ENCODE assay signal across 12 cellular contexts in genomic region chr13:48561461-48562224, GRCh38. TPM values are rescaled to one million over a fixed set of nuclear protein-coding genes. Genes with fewer than 3 reads are reported as not detected.
DNase-seq lines count a peak whose midpoint lies in the region; ATAC-seq and TF ChIP-seq lines count a peak whose summit lies in the region.
"Had no signal": no experiment of that assay in that cellular context is flagged by ENCODE, and none has a peak within 500 bp of the region (broad histone marks: within the 10 kb centered on the region; RNA-seq: fewer than 3 reads in every experiment).

No MANE protein-coding gene starts in this region.

- H3K27ac ChIP-seq in CD4-positive, alpha-beta memory T cell (ENCODE audit: low read depth, low read length) = no peak overlapping the region
- peak overlapping the region; percentile 98 for H3K27ac ChIP-seq in KOPT-K1 (ENCODE audit: low read depth, low read length, poor library complexity, severe bottlenecking)
- H3K27ac ChIP-seq: SJSA1 had no signal

- no peaks in the 10 kb centered on the region for H3K36me3 Mint-ChIP-seq in CD4-positive, alpha-beta memory T cell
- H3K36me3 Mint-ChIP-seq in central memory CD8-positive, alpha-beta T cell (ENCODE audit: insufficient read depth) = peaks cover 5% of the 10 kb centered on the region

- H3K27me3 ChIP-seq in CD4-positive, alpha-beta memory T cell (ENCODE audit: insufficient read depth, low read length) = no peaks in the 10 kb centered on the region
- H3K27me3 ChIP-seq: heart left ventricle, SJSA1 had no signal

- peaks cover 56% of the 10 kb centered on the region for H3K4me1 ChIP-seq in CD4-positive, alpha-beta memory T cell (ENCODE audit: insufficient read depth, low read length)
- H3K4me1 ChIP-seq: SJSA1 had no signal

- intact Hi-C loops in CD4-positive, alpha-beta memory T cell (cut with micrococcal nuclease) = loop anchor here (1.0 kb wide), 5 partner anchors 19 to 160 kb away; no protein-coding TSS in a partner anchor
- intact Hi-C loops in lower leg skin (cut with DNase I; ENCODE audit: low total_unique reads) = no loop called here

- H3K9me3 Mint-ChIP-seq in CD4-positive, alpha-beta memory T cell = no peaks in the 10 kb centered on the region
- H3K9me3 Mint-ChIP-seq in central memory CD8-positive, alpha-beta T cell = no peaks in the 10 kb centered on the region

- POLR2A ChIA-PET in CD4-positive, alpha-beta memory T cell (lab: Charles Lee; ENCODE audit: partially characterized antibody) = interaction anchor here (0.7 to 4.6 kb wide), 36 partner anchors 9 to 1563 kb away, joined by 3 to 126 read pairs (median 4); partner anchors contain the start of genes FNDC3A, LPAR6, RB1 and RCBTB2

- peak overlapping the region in 1 of 2 donors; percentile 39 for H3K4me3 ChIP-seq in CD4-positive, alpha-beta memory T cell (ENCODE audit: low read length in 2 of 2)
- no peak overlapping the region for H3K4me3 ChIP-seq in lower leg skin (ENCODE audit: low read depth, poor library complexity, severe bottlenecking)
- H3K4me3 ChIP-seq: SJSA1 had no signal

- TF ChIP-seq POLR2A in lower leg skin (IDR thresholded peaks at IDR 0.05) = no peak

- no peaks in the 10 kb centered on the region for H3K9me3 ChIP-seq in CD4-positive, alpha-beta memory T cell (ENCODE audit: control insufficient read depth in 1 of 2, low read length in 2 of 2)
- no peaks in the 10 kb centered on the region for H3K9me3 ChIP-seq in KOPT-K1 (ENCODE audit: insufficient read depth, low read length, poor library complexity, severe bottlenecking)
- H3K9me3 ChIP-seq: heart left ventricle, SJSA1 had no signal

- H3K4me1 Mint-ChIP-seq in CD4-positive, alpha-beta memory T cell = peaks cover 46 to 68% (median 59%) of the 10 kb centered on the region in 4 donors
- peaks cover 72% of the 10 kb centered on the region for H3K4me1 Mint-ChIP-seq in central memory CD8-positive, alpha-beta T cell

- H3K27me3 Mint-ChIP-seq in CD4-positive, alpha-beta memory T cell = no peaks in the 10 kb centered on the region
- no peaks in the 10 kb centered on the region for H3K27me3 Mint-ChIP-seq in central memory CD8-positive, alpha-beta T cell

- CTCF ChIA-PET in CD4-positive, alpha-beta memory T cell (lab: Charles Lee; ENCODE audit: partially characterized antibody) = interaction anchor here (0.7 to 2.5 kb wide), 11 partner anchors 18 to 243 kb away, joined by 3 to 20 read pairs (median 4); partner anchors contain the start of genes LPAR6 and RCBTB2

- peak in 1 of 5 donors; percentile 24 for DNase-seq in CD4-positive, alpha-beta memory T cell
- DNase-seq in central memory CD8-positive, alpha-beta T cell (ENCODE audit: low spot score in 2 of 2) = no peak
- DNase-seq in lower leg skin (ENCODE audit: low spot score in 2 of 2) = no peak
- DNase-seq in GM03348 (ENCODE audit: low spot score) = no peak
- no peak for DNase-seq in NCI-H2196 treated with DMSO at 0.1 percent for 48 hours (lab: John Stamatoyannopoulos, UW; ENCODE audit: unreplicated experiment)
- DNase-seq in effector CD4-positive, alpha-beta T cell = no peak
- DNase-seq: DMS53, heart left ventricle, NCI-H1694 treated with DMSO at 0.1 percent for 48 hours had no signal

- no peaks in the 10 kb centered on the region for H3K36me3 ChIP-seq in CD4-positive, alpha-beta memory T cell (ENCODE audit: insufficient read depth, low read length)
- no peaks in the 10 kb centered on the region for H3K36me3 ChIP-seq in KOPT-K1 (ENCODE audit: insufficient read depth, low read length)
- H3K36me3 ChIP-seq: heart left ventricle, SJSA1 had no signal

- ATAC-seq in GM19397 (IDR thresholded peaks at IDR 0.05; ENCODE audit: unreplicated experiment) = peak; percentile 21
- ATAC-seq in central memory CD8-positive, alpha-beta T cell (replicated peaks; ENCODE audit: extremely low read depth, poor library complexity, severe bottlenecking) = peak; percentile 13

- no peak for TF ChIP-seq CTCF in lower leg skin (IDR thresholded peaks at IDR 0.05)

- WGBS in lower leg skin, 2 donors = 26 to 54% methylated on average over 1 of the region's 1 CpG

- peak overlapping the region; percentile 27 to 79 (median 76) for H3K4me3 Mint-ChIP-seq in CD4-positive, alpha-beta memory T cell
- peak overlapping the region; percentile 55 for H3K4me3 Mint-ChIP-seq in central memory CD8-positive, alpha-beta T cell

- H3K27ac Mint-ChIP-seq in CD4-positive, alpha-beta memory T cell = peak overlapping the region; percentile 11 to 89 (median 74)
- H3K27ac Mint-ChIP-seq in central memory CD8-positive, alpha-beta T cell (ENCODE audit: low read depth) = peak overlapping the region; percentile 38

RNA-seq across cellular contexts. Expression of gene RCBTB2, which starts 28.8 kb away (rescaled TPM):
- 10 to 100 TPM; 23.9 to 25.7 TPM for total RNA-seq in CD4-positive, alpha-beta memory T cell
- polyA plus RNA-seq in CD4-positive, alpha-beta memory T cell = 10 to 100 TPM; 33.7 to 46.5 TPM
- 1 to 10 TPM; 3.5 to 6.7 (median 3.9) TPM for total RNA-seq in lower leg skin
